ENCODE assay signal across 17 cellular contexts in genomic region chr12:27337376-27337775, GRCh38.
"Had no signal": no experiment of that assay in that cellular context is flagged by ENCODE, and none has a peak within 500 bp of the region (broad histone marks: within the 10 kb centered on the region; RNA-seq: fewer than 3 reads in every experiment).

No MANE protein-coding gene starts in this region.

- H3K9me3 ChIP-seq: gastrocnemius medialis, sigmoid colon, suprapubic skin, upper lobe of left lung had no signal

- H3K36me3 Mint-ChIP-seq: activated naive CD8-positive, alpha-beta T cell had no signal

- H3K9me3 Mint-ChIP-seq: activated T-cell treated with anti-CD3 and anti-CD28 coated beads, Interleukin-2, amount 50 U/mL, for 4 hours; natural killer cell treated with Interleukin-12 subunit alpha and Interleukin-12 subunit beta and Interleukin-15 and Interleukin-18, amount 100 ng/mL, for 72 hours had no signal

- DNase-seq: activated CD4-positive, alpha-beta T cell treated with anti-CD3 and anti-CD28 coated beads for 1 hour; activated CD4-positive, alpha-beta T cell treated with anti-CD3 and anti-CD28 coated beads, Interleukin-2, amount 50 U/mL, for 48 hours; activated gamma-delta T cell; activated T-cell treated with anti-CD3 and anti-CD28 coated beads, Interleukin-2, amount 50 U/mL, for 4 hours; amygdala; brain microvascular endothelial cell; dorsolateral prefrontal cortex; gastrocnemius medialis; kidney glomerular epithelial cell; sigmoid colon; stimulated activated CD4-positive, alpha-beta T cell treated with anti-CD3 and anti-CD28 coated beads, Interleukin-2, amount 100 ng/mL, for 24 hours; stimulated activated naive CD4-positive, alpha-beta T cell; SW 1271; upper lobe of left lung had no signal

- H3K4me3 ChIP-seq: dorsolateral prefrontal cortex, gastrocnemius medialis, sigmoid colon, suprapubic skin, upper lobe of left lung had no signal

- H3K27me3 ChIP-seq: brain microvascular endothelial cell, sigmoid colon, suprapubic skin had no signal

- H3K4me3 Mint-ChIP-seq: activated naive CD8-positive, alpha-beta T cell; activated T-cell treated with anti-CD3 and anti-CD28 coated beads, Interleukin-2, amount 50 U/mL, for 4 hours; natural killer cell treated with Interleukin-12 subunit alpha and Interleukin-12 subunit beta and Interleukin-15 and Interleukin-18, amount 100 ng/mL, for 72 hours had no signal

- H3K27ac ChIP-seq: brain microvascular endothelial cell, dorsolateral prefrontal cortex, gastrocnemius medialis, sigmoid colon, suprapubic skin, upper lobe of left lung had no signal

- H3K27ac Mint-ChIP-seq: activated naive CD8-positive, alpha-beta T cell had no signal

- H3K36me3 ChIP-seq: brain microvascular endothelial cell, gastrocnemius medialis, sigmoid colon, suprapubic skin, upper lobe of left lung had no signal
